Comparison of ENCODE assay signal across 16 cellular contexts in genomic region chr1:63642901-63643300, GRCh38.
"Had no signal": no experiment of that assay in that cellular context is flagged by ENCODE, and none has a peak within 500 bp of the region (broad histone marks: within the 10 kb centered on the region; RNA-seq: fewer than 3 reads in every experiment).

No MANE protein-coding gene starts in this region.

- ATAC-seq: activated CD4-positive, alpha-beta T cell treated with anti-CD3 and anti-CD28 coated beads for 36 hours; activated naive CD4-positive, alpha-beta T cell treated with anti-CD3 and anti-CD28 coated beads, Interleukin-2, amount 50 U/mL, for 72 hours; foreskin keratinocyte; naive thymus-derived CD4-positive, alpha-beta T cell; stimulated activated naive CD8-positive, alpha-beta T cell treated with anti-CD3 and anti-CD28 coated beads, Interleukin-15, Interleukin-2, amounts not matched to agents 100 U/mL and 50 U/mL, for 24 hours; WTC11 had no signal

- H3K4me1 ChIP-seq: adrenal gland, foreskin keratinocyte had no signal

- DNase-seq: activated CD4-positive, alpha-beta T cell treated with anti-CD3 and anti-CD28 coated beads for 36 hours; activated CD4-positive, alpha-beta T cell treated with anti-CD3 and anti-CD28 coated beads, Interleukin-2, amount 50 U/mL, for 48 hours; activated gamma-delta T cell; adrenal gland; dorsolateral prefrontal cortex; foreskin keratinocyte; head of caudate nucleus; immature natural killer cell; kidney glomerular epithelial cell; mesenchymal stem cell; naive thymus-derived CD4-positive, alpha-beta T cell; stimulated activated naive CD8-positive, alpha-beta T cell treated with anti-CD3 and anti-CD28 coated beads, Interleukin-15, Interleukin-2, amounts not matched to agents 100 U/mL and 50 U/mL, for 24 hours; substantia nigra; tibial artery had no signal

- H3K9me3 ChIP-seq: adrenal gland, tibial artery had no signal

- H3K27me3 ChIP-seq: adrenal gland, dorsolateral prefrontal cortex, foreskin keratinocyte, tibial artery had no signal

- H3K4me3 ChIP-seq: adrenal gland, dorsolateral prefrontal cortex, tibial artery had no signal

- H3K27ac ChIP-seq: adrenal gland, dorsolateral prefrontal cortex, foreskin keratinocyte had no signal
